In genomic region chr10:46325021-46325420, GRCh38 we compare ENCODE assay signal across 1 cellular context.
TF ChIP-seq lines count a peak whose summit lies in the region.

No MANE protein-coding gene starts in this region.

TF ChIP-seq in H1, 55 proteins besides CTCF, POLR2A, EP300 and RAD21:
- TF ChIP-seq KDM5A (IDR thresholded peaks at IDR 0.05; ENCODE audit: low read length) (no peak), ATF3 (IDR thresholded peaks at IDR 0.05; ENCODE audit: insufficient read depth, low read depth, low read length) (no peak), GTF2F1 (IDR thresholded peaks at IDR 0.05; ENCODE audit: borderline replicate concordance, low read depth, low read length) (no peak), CEBPB (IDR thresholded peaks at IDR 0.05; ENCODE audit: low read depth, low read length) (no peak), RBBP5 (IDR thresholded peaks at IDR 0.05; ENCODE audit: borderline replicate concordance, low read depth, low read length) (no peak)
- TF ChIP-seq, protein P1, sequence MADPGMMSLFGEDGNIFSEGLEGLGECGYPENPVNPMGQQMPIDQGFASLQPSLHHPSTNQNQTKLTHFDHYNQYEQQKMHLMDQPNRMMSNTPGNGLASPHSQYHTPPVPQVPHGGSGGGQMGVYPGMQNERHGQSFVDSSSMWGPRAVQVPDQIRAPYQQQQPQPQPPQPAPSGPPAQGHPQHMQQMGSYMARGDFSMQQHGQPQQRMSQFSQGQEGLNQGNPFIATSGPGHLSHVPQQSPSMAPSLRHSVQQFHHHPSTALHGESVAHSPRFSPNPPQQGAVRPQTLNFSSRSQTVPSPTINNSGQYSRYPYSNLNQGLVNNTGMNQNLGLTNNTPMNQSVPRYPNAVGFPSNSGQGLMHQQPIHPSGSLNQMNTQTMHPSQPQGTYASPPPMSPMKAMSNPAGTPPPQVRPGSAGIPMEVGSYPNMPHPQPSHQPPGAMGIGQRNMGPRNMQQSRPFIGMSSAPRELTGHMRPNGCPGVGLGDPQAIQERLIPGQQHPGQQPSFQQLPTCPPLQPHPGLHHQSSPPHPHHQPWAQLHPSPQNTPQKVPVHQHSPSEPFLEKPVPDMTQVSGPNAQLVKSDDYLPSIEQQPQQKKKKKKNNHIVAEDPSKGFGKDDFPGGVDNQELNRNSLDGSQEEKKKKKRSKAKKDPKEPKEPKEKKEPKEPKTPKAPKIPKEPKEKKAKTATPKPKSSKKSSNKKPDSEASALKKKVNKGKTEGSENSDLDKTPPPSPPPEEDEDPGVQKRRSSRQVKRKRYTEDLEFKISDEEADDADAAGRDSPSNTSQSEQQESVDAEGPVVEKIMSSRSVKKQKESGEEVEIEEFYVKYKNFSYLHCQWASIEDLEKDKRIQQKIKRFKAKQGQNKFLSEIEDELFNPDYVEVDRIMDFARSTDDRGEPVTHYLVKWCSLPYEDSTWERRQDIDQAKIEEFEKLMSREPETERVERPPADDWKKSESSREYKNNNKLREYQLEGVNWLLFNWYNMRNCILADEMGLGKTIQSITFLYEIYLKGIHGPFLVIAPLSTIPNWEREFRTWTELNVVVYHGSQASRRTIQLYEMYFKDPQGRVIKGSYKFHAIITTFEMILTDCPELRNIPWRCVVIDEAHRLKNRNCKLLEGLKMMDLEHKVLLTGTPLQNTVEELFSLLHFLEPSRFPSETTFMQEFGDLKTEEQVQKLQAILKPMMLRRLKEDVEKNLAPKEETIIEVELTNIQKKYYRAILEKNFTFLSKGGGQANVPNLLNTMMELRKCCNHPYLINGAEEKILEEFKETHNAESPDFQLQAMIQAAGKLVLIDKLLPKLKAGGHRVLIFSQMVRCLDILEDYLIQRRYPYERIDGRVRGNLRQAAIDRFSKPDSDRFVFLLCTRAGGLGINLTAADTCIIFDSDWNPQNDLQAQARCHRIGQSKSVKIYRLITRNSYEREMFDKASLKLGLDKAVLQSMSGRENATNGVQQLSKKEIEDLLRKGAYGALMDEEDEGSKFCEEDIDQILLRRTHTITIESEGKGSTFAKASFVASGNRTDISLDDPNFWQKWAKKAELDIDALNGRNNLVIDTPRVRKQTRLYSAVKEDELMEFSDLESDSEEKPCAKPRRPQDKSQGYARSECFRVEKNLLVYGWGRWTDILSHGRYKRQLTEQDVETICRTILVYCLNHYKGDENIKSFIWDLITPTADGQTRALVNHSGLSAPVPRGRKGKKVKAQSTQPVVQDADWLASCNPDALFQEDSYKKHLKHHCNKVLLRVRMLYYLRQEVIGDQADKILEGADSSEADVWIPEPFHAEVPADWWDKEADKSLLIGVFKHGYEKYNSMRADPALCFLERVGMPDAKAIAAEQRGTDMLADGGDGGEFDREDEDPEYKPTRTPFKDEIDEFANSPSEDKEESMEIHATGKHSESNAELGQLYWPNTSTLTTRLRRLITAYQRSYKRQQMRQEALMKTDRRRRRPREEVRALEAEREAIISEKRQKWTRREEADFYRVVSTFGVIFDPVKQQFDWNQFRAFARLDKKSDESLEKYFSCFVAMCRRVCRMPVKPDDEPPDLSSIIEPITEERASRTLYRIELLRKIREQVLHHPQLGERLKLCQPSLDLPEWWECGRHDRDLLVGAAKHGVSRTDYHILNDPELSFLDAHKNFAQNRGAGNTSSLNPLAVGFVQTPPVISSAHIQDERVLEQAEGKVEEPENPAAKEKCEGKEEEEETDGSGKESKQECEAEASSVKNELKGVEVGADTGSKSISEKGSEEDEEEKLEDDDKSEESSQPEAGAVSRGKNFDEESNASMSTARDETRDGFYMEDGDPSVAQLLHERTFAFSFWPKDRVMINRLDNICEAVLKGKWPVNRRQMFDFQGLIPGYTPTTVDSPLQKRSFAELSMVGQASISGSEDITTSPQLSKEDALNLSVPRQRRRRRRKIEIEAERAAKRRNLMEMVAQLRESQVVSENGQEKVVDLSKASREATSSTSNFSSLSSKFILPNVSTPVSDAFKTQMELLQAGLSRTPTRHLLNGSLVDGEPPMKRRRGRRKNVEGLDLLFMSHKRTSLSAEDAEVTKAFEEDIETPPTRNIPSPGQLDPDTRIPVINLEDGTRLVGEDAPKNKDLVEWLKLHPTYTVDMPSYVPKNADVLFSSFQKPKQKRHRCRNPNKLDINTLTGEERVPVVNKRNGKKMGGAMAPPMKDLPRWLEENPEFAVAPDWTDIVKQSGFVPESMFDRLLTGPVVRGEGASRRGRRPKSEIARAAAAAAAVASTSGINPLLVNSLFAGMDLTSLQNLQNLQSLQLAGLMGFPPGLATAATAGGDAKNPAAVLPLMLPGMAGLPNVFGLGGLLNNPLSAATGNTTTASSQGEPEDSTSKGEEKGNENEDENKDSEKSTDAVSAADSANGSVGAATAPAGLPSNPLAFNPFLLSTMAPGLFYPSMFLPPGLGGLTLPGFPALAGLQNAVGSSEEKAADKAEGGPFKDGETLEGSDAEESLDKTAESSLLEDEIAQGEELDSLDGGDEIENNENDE (IDR thresholded peaks at IDR 0.05; ENCODE audit: insufficient replicate concordance, low read length) = no peak
